In genomic region chr1:18957532-18958295, GRCh38 we compare ENCODE assay signal across 10 cellular contexts. TPM values are rescaled to one million over a fixed set of nuclear protein-coding genes. Genes with fewer than 3 reads are reported as not detected.
DNase-seq lines count a peak whose midpoint lies in the region; ATAC-seq, FAIRE-seq and TF ChIP-seq lines count a peak whose summit lies in the region.
"Had no signal": no experiment of that assay in that cellular context is flagged by ENCODE, and none has a peak within 500 bp of the region (broad histone marks: within the 10 kb centered on the region; RNA-seq: fewer than 3 reads in every experiment).

No MANE protein-coding gene starts in this region.

- H3K9ac ChIP-seq in DND-41 (ENCODE audit: low read depth, low read length) = no peak overlapping the region

- no peak for FAIRE-seq in pancreas (lab: Jason Lieb, UNC)

- H3K4me3 ChIP-seq in DND-41 (ENCODE audit: low read depth in 1 of 2, low read length in 2 of 2) (no peak overlapping the region), epithelial cell of proximal tubule (ENCODE audit: low read depth, low read length) (peak overlapping the region; percentile 61), pancreas (peak overlapping the region in 3 of 4 donors; percentile 56 to 91 (median 84))

- H3K27me3 ChIP-seq in DND-41 (ENCODE audit: insufficient read depth, low read length, poor library complexity) (peaks cover 20% of the 10 kb centered on the region), pancreas (no peaks in the 10 kb centered on the region)

- 61% methylated on average over 17 of the region's 17 CpGs for WGBS in pancreas, 2 donors

- no peak overlapping the region; the same call in 1 of the 2 replicates for H2AFZ ChIP-seq in DND-41 (ENCODE audit: low read depth, low read length)

- POLR2A ChIA-PET in RWPE1 (lab: Yijun Ruan, JAX; ENCODE audit: low non-redundant PET) = no interaction called here

- H3K4me1 ChIP-seq in DND-41 (ENCODE audit: insufficient read depth, low read length) (peaks cover 30% of the 10 kb centered on the region), pancreas (peaks cover 0 to 15% (median 13%) of the 10 kb centered on the region in 3 donors)

- DNase-seq in DND-41 = no peak
- DNase-seq in RWPE1 (ENCODE audit: low spot score) = no peak
- no peak for DNase-seq in epithelial cell of proximal tubule (ENCODE audit: low read depth)
- peak in 1 of 6 donors; percentile 41 for DNase-seq in pancreas
- no peak for DNase-seq in stimulated activated CD4-positive, alpha-beta T cell treated with anti-CD3 and anti-CD28 coated beads, Interleukin-15, amount 100 ng/mL, for 24 hours
- DNase-seq in T1000 (lab: John Stamatoyannopoulos, UW) = no peak
- no peak for DNase-seq in GM20000 (ENCODE audit: low spot score)
- DNase-seq: activated CD4-positive, alpha-beta T cell treated with anti-CD3 and anti-CD28 coated beads for 48 hours; stimulated activated CD4-positive, alpha-beta T cell treated with anti-CD3 and anti-CD28 coated beads, Interleukin-12 subunit alpha, Interleukin-12 subunit beta, amount 100 ng/mL, for 4 hours had no signal

- no peaks in the 10 kb centered on the region for H3K79me2 ChIP-seq in DND-41 (ENCODE audit: insufficient read depth, low read length)

- H3K9me3 ChIP-seq in DND-41 (ENCODE audit: insufficient read depth, low read length, severe bottlenecking) = no peaks in the 10 kb centered on the region
- no peaks in the 10 kb centered on the region for H3K9me3 ChIP-seq in pancreas

- CTCF ChIA-PET in RWPE1 (lab: Yijun Ruan, JAX) = interaction anchor here (0.6 to 1.0 kb wide), 4 partner anchors 44 to 73 kb away, joined by 3 read pairs; no protein-coding TSS in a partner anchor

- ATAC-seq in DND-41 (ENCODE audit: insufficient read depth, low read depth) = no peak
- no peak for ATAC-seq in pancreas
- ATAC-seq in HG02588 (IDR thresholded peaks at IDR 0.05; ENCODE audit: unreplicated experiment) = no peak

- H3K4me2 ChIP-seq in DND-41 (ENCODE audit: insufficient read depth, low read length) = peak overlapping the region; percentile 96

- TF ChIP-seq CTCF in DND-41 (IDR thresholded peaks at IDR 0.05; ENCODE audit: borderline replicate concordance, extremely low read depth, low read length, poor library complexity, severe bottlenecking) (no peak), RWPE1 (conservative IDR thresholded peaks at IDR 0.05; ENCODE audit: low read depth) (no peak), epithelial cell of proximal tubule (conservative IDR thresholded peaks at IDR 0.05; ENCODE audit: low read depth, low read length) (no peak), pancreas (IDR thresholded peaks at IDR 0.05) (no peak), GM20000 (IDR thresholded peaks at IDR 0.05; ENCODE audit: extremely low read depth, missing control alignments) (no peak)

- no peak overlapping the region for H3K27ac ChIP-seq in DND-41 (ENCODE audit: low read length)
- peak overlapping the region; percentile 82 for H3K27ac ChIP-seq in RWPE1
- peak overlapping the region; percentile 53 to 67 (median 66) for H3K27ac ChIP-seq in pancreas

- intact Hi-C loops in pancreas (cut with DNase I) = loop anchor here in 1 of 3 donors (10.0 kb wide), 1 partner anchor 53 kb away; the partner anchor contains the start of gene ALDH4A1

- H4K20me1 ChIP-seq in DND-41 (ENCODE audit: insufficient read depth, low read length) = peaks cover 30% of the 10 kb centered on the region

- H3K36me3 ChIP-seq in DND-41 (ENCODE audit: insufficient read depth, low read length) = no peaks in the 10 kb centered on the region
- H3K36me3 ChIP-seq in pancreas = no peaks in the 10 kb centered on the region

RNA-seq across cellular contexts. Expression of gene IFFO2, which starts 1.2 kb away (rescaled TPM):
- total RNA-seq in epithelial cell of proximal tubule = 61.8 and 107 TPM in 2 replicates
- 10 to 100 TPM; 23.0 to 38.4 (median 26.4) TPM for total RNA-seq in pancreas
- polyA plus RNA-seq in pancreas = 10 to 100 TPM; 13.9 to 14.0 TPM

RNA-seq across cellular contexts. Expression of gene ALDH4A1, which starts 55.4 kb away (rescaled TPM):
- total RNA-seq in epithelial cell of proximal tubule = 15.2 and 27.0 TPM in 2 replicates
- 1 to 10 TPM; 1.4 to 5.9 (median 3.5) TPM for total RNA-seq in pancreas
- 1 to 10 TPM; 6.0 to 7.6 TPM for polyA plus RNA-seq in pancreas

Comparison
In these comparisons a context has a peak if more than half of its experiments do, and no peak if none do; other contexts are left out.
1. H3K4me3 ChIP-seq: peak in epithelial cell of proximal tubule (single experiment) and pancreas (3 of 4); none in DND-41 (0 of 2).